Comparison of ENCODE assay signal across 7 cellular contexts in the genomic region with DNA sequence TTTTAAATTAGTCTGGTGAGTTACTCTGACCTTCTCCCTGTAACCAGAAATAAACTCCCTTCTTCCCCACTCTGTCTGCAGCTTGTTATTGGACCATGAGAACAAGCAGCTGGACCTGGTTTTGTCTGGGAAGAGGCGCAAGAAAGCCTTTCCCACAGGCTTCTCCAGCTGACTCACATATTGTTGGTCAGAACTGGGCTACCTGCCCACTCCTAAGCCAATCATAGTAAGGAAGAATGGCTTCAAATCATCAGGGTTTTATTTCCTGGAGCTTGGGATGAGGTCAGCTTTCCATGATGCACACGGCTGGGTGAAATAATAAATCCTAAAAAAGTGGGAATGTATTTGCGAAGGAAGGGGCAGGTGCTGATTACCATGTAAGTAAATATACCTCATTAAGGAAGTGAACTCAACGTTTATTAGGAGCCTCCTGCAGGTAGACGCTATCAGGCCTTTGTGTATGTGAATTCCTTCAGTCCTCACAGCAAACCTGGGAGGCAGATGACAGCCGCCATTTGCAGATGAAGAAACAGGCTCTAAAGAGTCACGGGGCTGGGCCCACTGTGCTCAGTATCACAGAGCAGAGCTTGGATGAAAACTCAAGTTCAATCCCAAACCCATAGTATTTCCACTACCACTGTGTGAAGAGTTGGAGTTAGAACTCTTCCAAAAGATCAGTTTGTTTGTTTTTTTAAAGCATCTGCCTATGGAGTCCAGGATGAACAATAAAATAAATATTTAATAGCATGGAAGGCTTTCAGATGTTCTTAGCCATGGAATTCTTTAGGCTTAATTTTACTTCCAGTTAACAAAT. TPM values are rescaled to one million over a fixed set of nuclear protein-coding genes. Genes with fewer than 3 reads are reported as not detected.
DNase-seq lines count a peak whose midpoint lies in the region; ATAC-seq and TF ChIP-seq lines count a peak whose summit lies in the region.

No MANE protein-coding gene starts in this region.

- 45% methylated on average over 6 of the region's 7 CpGs for WGBS in right lobe of liver (ENCODE audit: insufficient coverage, low coverage, low lambda C conversion rate, missing lambda C conversion rate)
- 37 to 50% methylated on average over 7 of the region's 7 CpGs for WGBS in tibial nerve, 2 donors

- H3K27me3 ChIP-seq in right lobe of liver = no peaks in the 10 kb centered on the region
- peaks cover 0 to 8% of the 10 kb centered on the region in 2 donors for H3K27me3 ChIP-seq in tibial nerve

- peak in 1 of 2 donors; percentile 67 for TF ChIP-seq EP300 in tibial nerve (IDR thresholded peaks at IDR 0.05)

- ATAC-seq in right lobe of liver = peak in 2 of 4 donors; percentile 21 to 71

- peak; percentile 70 for DNase-seq in LoVo (ENCODE audit: low spot score)
- peak; percentile 24 for DNase-seq in cerebellar cortex (ENCODE audit: low spot score)
- DNase-seq in right lobe of liver = peak in 2 of 3 donors; percentile 60 to 73
- peak; percentile 53 to 88 for DNase-seq in tibial nerve (ENCODE audit: low spot score in 2 of 2)
- DNase-seq in HUDEP-2 (lab: John Stamatoyannopoulos, UW; ENCODE audit: unreplicated experiment in 76 of 76) = no peak
- no peak for DNase-seq in NCI-H82 (lab: John Stamatoyannopoulos, UW)
- no peak for DNase-seq in ecto neural progenitor cell (ENCODE audit: low spot score)

- H3K36me3 ChIP-seq in right lobe of liver (no peaks in the 10 kb centered on the region), tibial nerve (no peaks in the 10 kb centered on the region)

- H3K9me3 ChIP-seq in right lobe of liver (no peaks in the 10 kb centered on the region), tibial nerve (no peaks in the 10 kb centered on the region)

- no peak for TF ChIP-seq CTCF in right lobe of liver (IDR thresholded peaks at IDR 0.05)
- TF ChIP-seq CTCF in tibial nerve (IDR thresholded peaks at IDR 0.05) = no peak

- H3K4me3 ChIP-seq in right lobe of liver (peak overlapping the region in 1 of 3 donors; percentile 40), tibial nerve (peak overlapping the region in 2 of 4 donors; percentile 9 to 33)

- intact Hi-C loops in right lobe of liver (cut with DNase I) = no loop called here

- peak; percentile 34 for TF ChIP-seq POLR2A in right lobe of liver (IDR thresholded peaks at IDR 0.05)
- TF ChIP-seq POLR2A in tibial nerve (IDR thresholded peaks at IDR 0.05) = no peak

- H3K4me1 ChIP-seq in right lobe of liver = peaks cover 0 to 5% (median 2%) of the 10 kb centered on the region in 4 donors
- peaks cover 0 to 39% (median 10%) of the 10 kb centered on the region in 4 donors for H3K4me1 ChIP-seq in tibial nerve

- H3K27ac ChIP-seq in right lobe of liver = peak overlapping the region; percentile 12 to 81 (median 58)
- peak overlapping the region in 3 of 4 donors; percentile 78 to 83 (median 79) for H3K27ac ChIP-seq in tibial nerve

RNA-seq across cellular contexts. Expression of a gene that starts 32.7 kb away (rescaled TPM):
- total RNA-seq in right lobe of liver (10 to 100 TPM in 4 of 6 experiments, 1 to 10 TPM in 2; 6.2 to 42.7 (median 13.3) TPM), tibial nerve (10 to 100 TPM in 2 of 4 donors, 1 to 10 TPM in 2; 9.0 to 18.6 (median 12.6) TPM)

RNA-seq across cellular contexts. Expression of a gene that starts 54.6 kb away (rescaled TPM):
- total RNA-seq in right lobe of liver (10 to 100 TPM; 30.8 to 38.6 (median 35.8) TPM), tibial nerve (100 to 1,000 TPM in 2 of 4 donors, 10 to 100 TPM in 2; 64.0 to 109 (median 96.6) TPM)

RNA-seq across cellular contexts. Expression of a gene that starts 54.9 kb away (rescaled TPM):
- 1 to 10 TPM; 1.8 to 6.1 (median 4.1) TPM for total RNA-seq in right lobe of liver
- total RNA-seq in tibial nerve = 10 to 100 TPM; 20.5 to 24.0 (median 21.2) TPM

Comparison
In these comparisons a context has a peak if more than half of its experiments do, and no peak if none do; other contexts are left out.
1. DNase-seq: peak in LoVo (single experiment), cerebellar cortex (single experiment), right lobe of liver (2 of 3) and tibial nerve (2 of 2); none in HUDEP-2 (0 of 76), NCI-H82 (single experiment) and ecto neural progenitor cell (single experiment).